8 cellular contexts compared by ENCODE assay signal in the genomic region with DNA sequence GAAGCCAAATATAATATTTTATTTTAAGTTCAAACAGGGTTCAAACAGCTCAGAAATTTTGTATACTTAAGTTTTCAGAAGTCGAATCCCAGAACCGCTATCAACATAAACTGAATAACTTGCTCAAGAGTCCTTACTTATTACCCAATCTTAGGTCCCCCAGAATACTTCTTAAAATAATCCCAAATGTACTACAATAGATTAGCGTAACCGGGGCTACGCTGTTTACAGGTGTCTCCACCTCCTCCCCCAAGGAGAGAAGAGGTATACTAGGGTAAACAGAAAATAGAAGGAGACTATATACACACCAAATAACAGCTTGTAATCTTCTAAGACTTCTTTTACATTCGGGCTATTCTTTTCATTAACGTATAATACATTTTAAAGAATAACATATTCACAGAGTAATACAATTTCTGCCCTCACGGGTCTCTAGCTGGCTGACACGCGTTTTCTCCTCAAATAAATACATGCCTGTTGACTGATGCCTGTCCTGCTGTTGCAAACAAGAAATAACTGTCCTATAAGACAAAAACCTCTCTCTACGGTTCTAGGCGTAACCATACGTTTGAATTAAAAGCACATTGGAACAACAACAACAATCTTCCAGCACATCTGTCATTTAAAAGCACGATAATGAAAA. TPM values are rescaled to one million over a fixed set of nuclear protein-coding genes. Genes with fewer than 3 reads are reported as not detected.
A peak's percentile ranks its signal among the peaks of the same experiment; 100 is the strongest.
DNase-seq lines count a peak whose midpoint lies in the region; ATAC-seq and TF ChIP-seq lines count a peak whose summit lies in the region.

No MANE protein-coding gene starts in this region.

- peak; percentile 57 for DNase-seq in DMS114 treated with DMSO at 0.1 percent for 48 hours (lab: John Stamatoyannopoulos, UW; ENCODE audit: unreplicated experiment)
- peak; percentile 65 for DNase-seq in KG1 (lab: John Stamatoyannopoulos, UW)
- DNase-seq in activated naive CD8-positive, alpha-beta T cell treated with anti-CD3 and anti-CD28 coated beads, Interleukin-2, amount 10 ng/mL, durations not matched to agents 7 days and 5 days: no peak
- no peak for DNase-seq in stomach
- no peak for DNase-seq in HPDE6-E6E7 (ENCODE audit: extremely low spot score)
- DNase-seq in pons (ENCODE audit: low spot score): no peak

- peak overlapping the region; percentile 90 for H3K4me3 Mint-ChIP-seq in activated naive CD8-positive, alpha-beta T cell treated with anti-CD3 and anti-CD28 coated beads, Interleukin-2, amount 10 ng/mL, durations not matched to agents 7 days and 5 days

- peaks cover 40% of the 10 kb centered on the region for H3K4me1 Mint-ChIP-seq in activated naive CD8-positive, alpha-beta T cell treated with anti-CD3 and anti-CD28 coated beads, Interleukin-2, amount 10 ng/mL, durations not matched to agents 7 days and 5 days

- no peaks in the 10 kb centered on the region for H3K9me3 Mint-ChIP-seq in activated naive CD8-positive, alpha-beta T cell treated with anti-CD3 and anti-CD28 coated beads, Interleukin-2, amount 10 ng/mL, durations not matched to agents 7 days and 5 days

- no peak for TF ChIP-seq CTCF in stomach (IDR thresholded peaks at IDR 0.05)

- H3K36me3 ChIP-seq in stomach: no peaks in the 10 kb centered on the region

- H3K36me3 Mint-ChIP-seq in activated naive CD8-positive, alpha-beta T cell treated with anti-CD3 and anti-CD28 coated beads, Interleukin-2, amount 10 ng/mL, durations not matched to agents 7 days and 5 days: no peaks in the 10 kb centered on the region

- H3K27ac ChIP-seq in stomach: peak overlapping the region; percentile 95 to 100 (median 99)

- POLR2A ChIA-PET in activated naive CD8-positive, alpha-beta T cell treated with anti-CD3 and anti-CD28 coated beads, Interleukin-2, amount 10 ng/mL, durations not matched to agents 7 days and 5 days (lab: Charles Lee): interaction anchor here (0.7 to 6.9 kb wide), 16 partner anchors 8 to 83 kb away, joined by 3 to 84 read pairs (median 18); a partner anchor contains a TSS

- WGBS in stomach, 5 donors: 4 to 6% (median 4%) methylated on average over 14 of the region's 14 CpGs

- H3K27me3 Mint-ChIP-seq in activated naive CD8-positive, alpha-beta T cell treated with anti-CD3 and anti-CD28 coated beads, Interleukin-2, amount 10 ng/mL, durations not matched to agents 7 days and 5 days: no peaks in the 10 kb centered on the region

- peak overlapping the region; percentile 83 for H3K27ac Mint-ChIP-seq in activated naive CD8-positive, alpha-beta T cell treated with anti-CD3 and anti-CD28 coated beads, Interleukin-2, amount 10 ng/mL, durations not matched to agents 7 days and 5 days

- no peak for TF ChIP-seq EP300 in stomach (IDR thresholded peaks at IDR 0.05)

- H3K9me3 ChIP-seq in iPS-18c (ENCODE audit: control insufficient read depth, insufficient read depth, low read length) (no peaks in the 10 kb centered on the region), stomach (no peaks in the 10 kb centered on the region)

- intact Hi-C loops in stomach (cut with DNase I; ENCODE audit: low total_unique reads): no loop called here

- ATAC-seq in activated naive CD8-positive, alpha-beta T cell treated with anti-CD3 and anti-CD28 coated beads, Interleukin-2, amount 10 ng/mL, durations not matched to agents 7 days and 5 days (ENCODE audit: low read depth): no peak
- ATAC-seq in HG02763 (IDR thresholded peaks at IDR 0.05; ENCODE audit: unreplicated experiment): no peak

- no peak for TF ChIP-seq POLR2A in stomach (IDR thresholded peaks at IDR 0.05)

- peaks cover 13 to 58% (median 37%) of the 10 kb centered on the region in 4 donors for H3K4me1 ChIP-seq in stomach

- H3K27me3 ChIP-seq in stomach: no peaks in the 10 kb centered on the region

- H3K4me3 ChIP-seq in iPS-18c (ENCODE audit: insufficient read depth, low read depth, low read length) (peak overlapping the region; percentile 83), stomach (peak overlapping the region; percentile 71 to 99 (median 88))

RNA-seq across cellular contexts. Expression of a gene that starts 1.3 kb away (rescaled TPM):
- 10 to 100 TPM; 50.4 to 56.7 TPM for total RNA-seq in activated naive CD8-positive, alpha-beta T cell treated with anti-CD3 and anti-CD28 coated beads, Interleukin-2, amount 10 ng/mL, durations not matched to agents 7 days and 5 days
- total RNA-seq in stomach: 10 to 100 TPM; 21.1 to 60.6 (median 32.0) TPM
- 1 to 10 TPM; 5.0 to 7.9 (median 7.4) TPM for polyA plus RNA-seq in stomach

Comparison
In these comparisons a context has a peak if more than half of its experiments do, and no peak if none do; other contexts are left out.
1. DNase-seq: peak in DMS114 treated with DMSO at 0.1 percent for 48 hours (single experiment) and KG1 (single experiment); none in activated naive CD8-positive, alpha-beta T cell treated with anti-CD3 and anti-CD28 coated beads, Interleukin-2, amount 10 ng/mL, durations not matched to agents 7 days and 5 days (single experiment), stomach (single experiment), HPDE6-E6E7 (single experiment) and pons (single experiment).